In genomic region chr12:26281320-26281719, GRCh38 we compare ENCODE assay signal across 23 cellular contexts.
DNase-seq lines count a peak whose midpoint lies in the region; ATAC-seq and TF ChIP-seq lines count a peak whose summit lies in the region.
"Had no signal": no experiment of that assay in that cellular context is flagged by ENCODE, and none has a peak within 500 bp of the region (broad histone marks: within the 10 kb centered on the region; RNA-seq: fewer than 3 reads in every experiment).

No MANE protein-coding gene starts in this region.

- H3K27ac ChIP-seq in GM23248 (no peak overlapping the region), psoas muscle (no peak overlapping the region), right lobe of liver (no peak overlapping the region)
- H3K27ac ChIP-seq: coronary artery, upper lobe of right lung had no signal

- H3F3A ChIP-seq in GM23248 (ENCODE audit: insufficient read depth), result no peaks in the 10 kb centered on the region

- H4K20me1 ChIP-seq in GM23248 (ENCODE audit: insufficient read depth), result no peaks in the 10 kb centered on the region

- H3K27me3 ChIP-seq in GM23248 (replicated peaks; ENCODE audit: insufficient read depth) (no peaks in the 10 kb centered on the region), psoas muscle (ENCODE audit: insufficient read depth in 3 of 3, low read length in 2 of 3) (peaks cover 0 to 1% (median 0%) of the 10 kb centered on the region in 3 donors), right lobe of liver (no peaks in the 10 kb centered on the region)
- H3K27me3 ChIP-seq: upper lobe of right lung had no signal

- H2AFZ ChIP-seq in GM23248, result no peak overlapping the region

- no peak overlapping the region for H3K9ac ChIP-seq in GM23248

- 28 to 33% methylated on average over 4 of the region's 4 CpGs for WGBS in GM23248 (ENCODE audit: low coverage in 1 of 2, low lambda C conversion rate in 2 of 2, missing lambda C conversion rate in 2 of 2), 2 experiments
- 12 to 48% (median 20%) methylated on average over 4 of the region's 4 CpGs for WGBS in psoas muscle, 3 donors
- 80% methylated on average over 4 of the region's 4 CpGs for WGBS in right lobe of liver (ENCODE audit: insufficient coverage, low coverage, low lambda C conversion rate, missing lambda C conversion rate)

- H3K36me3 ChIP-seq in GM23248 (ENCODE audit: low read depth), result no peaks in the 10 kb centered on the region
- no peaks in the 10 kb centered on the region for H3K36me3 ChIP-seq in psoas muscle (ENCODE audit: insufficient read depth in 1 of 2, low read depth in 1 of 2)
- H3K36me3 ChIP-seq in right lobe of liver, result no peaks in the 10 kb centered on the region
- H3K36me3 ChIP-seq: upper lobe of right lung had no signal

- H3K4me2 ChIP-seq in GM23248 (ENCODE audit: unreplicated experiment), result no peak overlapping the region
- H3K4me2 ChIP-seq: smooth muscle cell had no signal

- DNase-seq in GM23248, result peak; percentile 61
- peak; percentile 76 for DNase-seq in astrocyte of the hippocampus (ENCODE audit: low read depth, low spot score)
- DNase-seq in globus pallidus (ENCODE audit: low spot score), result peak; percentile 35
- DNase-seq in psoas muscle, result peak; percentile 48 to 57
- DNase-seq in NK-92 treated with Interleukin-12 subunit alpha and Interleukin-12 subunit beta, amount 100 ng/mL, for 24 hours (lab: John Stamatoyannopoulos, UW), result no peak
- DNase-seq in NK-92 (lab: John Stamatoyannopoulos, UW; ENCODE audit: unreplicated experiment), result no peak
- no peak for DNase-seq in right lobe of liver
- no peak for DNase-seq in HT-29 (ENCODE audit: low spot score)
- DNase-seq: activated CD4-positive, alpha-beta memory T cell treated with anti-CD3 and anti-CD28 coated beads for 36 hours; AML-193; CD8-positive, alpha-beta T cell; effector memory CD8-positive, alpha-beta T cell; glutamatergic neuron; HCEC 1CT; IMR-90; NCI-H1105; NCI-H2081; NCI-H345; NCI-H774; SHP77 treated with DMSO at 0.1 percent for 48 hours; upper lobe of right lung had no signal

- intact Hi-C loops in psoas muscle (cut with DNase I) (no loop called here), right lobe of liver (cut with DNase I) (no loop called here)

- H3K9me3 ChIP-seq in GM23248 (ENCODE audit: low read depth), result no peaks in the 10 kb centered on the region
- no peaks in the 10 kb centered on the region for H3K9me3 ChIP-seq in psoas muscle
- H3K9me3 ChIP-seq in right lobe of liver, result no peaks in the 10 kb centered on the region
- H3K9me3 ChIP-seq: upper lobe of right lung had no signal

- in situ Hi-C loops in GM23248 (cut with MboI), result no loop called here

- TF ChIP-seq POLR2A in right lobe of liver (IDR thresholded peaks at IDR 0.05), result no peak

- no peak for TF ChIP-seq CTCF in psoas muscle (IDR thresholded peaks at IDR 0.05)
- TF ChIP-seq CTCF in right lobe of liver (IDR thresholded peaks at IDR 0.05), result no peak

- H3K4me1 ChIP-seq in GM23248 (ENCODE audit: insufficient read depth), result no peaks in the 10 kb centered on the region
- peaks cover 10% of the 10 kb centered on the region for H3K4me1 ChIP-seq in psoas muscle
- H3K4me1 ChIP-seq in right lobe of liver, result no peaks in the 10 kb centered on the region
- H3K4me1 ChIP-seq: upper lobe of right lung had no signal

- ATAC-seq in psoas muscle (peak; percentile 46 to 93 (median 88)), right lobe of liver (no peak)
- ATAC-seq: CD8-positive, alpha-beta T cell; effector memory CD8-positive, alpha-beta T cell; upper lobe of right lung had no signal

- H3K4me3 ChIP-seq in GM23248 (no peak overlapping the region), psoas muscle (no peak overlapping the region), right lobe of liver (no peak overlapping the region)
- H3K4me3 ChIP-seq: coronary artery, smooth muscle cell, upper lobe of right lung had no signal

- H3K9me2 ChIP-seq in GM23248 (ENCODE audit: insufficient read depth), result no peaks in the 10 kb centered on the region

- no peaks in the 10 kb centered on the region for H3K79me2 ChIP-seq in GM23248 (ENCODE audit: insufficient read depth)

Comparison
In these comparisons a context has a peak if more than half of its experiments do, and no peak if none do; other contexts are left out.
1. DNase-seq: peak in GM23248 (single experiment), astrocyte of the hippocampus (single experiment), globus pallidus (single experiment) and psoas muscle (2 of 2); none in NK-92 treated with Interleukin-12 subunit alpha and Interleukin-12 subunit beta, amount 100 ng/mL, for 24 hours (single experiment), NK-92 (single experiment), right lobe of liver (0 of 3) and HT-29 (single experiment).
2. ATAC-seq: peak in psoas muscle (4 of 4); none in right lobe of liver (0 of 4).